In genomic region chr10:7279303-7279702, GRCh38 we compare ENCODE assay signal across 15 cellular contexts.
DNase-seq lines count a peak whose midpoint lies in the region; ATAC-seq lines count a peak whose summit lies in the region.
"Had no signal": no experiment of that assay in that cellular context is flagged by ENCODE, and none has a peak within 500 bp of the region (broad histone marks: within the 10 kb centered on the region; RNA-seq: fewer than 3 reads in every experiment).

No MANE protein-coding gene starts in this region.

- 0 out of 2 replicates have a peak, but pooled peaks cover 6% of the 10 kb centered on the region for H4K20me1 ChIP-seq in BLaER1

- no peaks in the 10 kb centered on the region for H3K27me3 ChIP-seq in BLaER1
- H3K27me3 ChIP-seq in naive thymus-derived CD4-positive, alpha-beta T cell (ENCODE audit: control insufficient read depth in 2 of 2, insufficient read depth in 2 of 2, low read length in 2 of 2): no peaks in the 10 kb centered on the region

- peaks cover 61% of the 10 kb centered on the region for H3K4me1 ChIP-seq in BLaER1
- H3K4me1 ChIP-seq in naive thymus-derived CD4-positive, alpha-beta T cell (ENCODE audit: control insufficient read depth in 2 of 2, insufficient read depth in 2 of 2, low read length in 2 of 2): peaks cover 0 to 8% of the 10 kb centered on the region in 2 donors

- POLR2A ChIA-PET in naive thymus-derived CD4-positive, alpha-beta T cell (lab: Charles Lee): no interaction called here

- H3K36me3 Mint-ChIP-seq in naive thymus-derived CD4-positive, alpha-beta T cell: peaks cover 4 to 56% (median 40%) of the 10 kb centered on the region in 5 donors

- CTCF ChIA-PET in naive thymus-derived CD4-positive, alpha-beta T cell (lab: Charles Lee): interaction anchor here (0.6 kb wide), 1 partner anchor 10 kb away, joined by 3 read pairs; no protein-coding TSS in a partner anchor

- no peaks in the 10 kb centered on the region for H3K9me3 Mint-ChIP-seq in naive thymus-derived CD4-positive, alpha-beta T cell
- H3K9me3 Mint-ChIP-seq: CD4-positive, alpha-beta memory T cell; IgD-negative memory B cell had no signal

- no peak overlapping the region for H3K4me3 Mint-ChIP-seq in naive thymus-derived CD4-positive, alpha-beta T cell
- H3K4me3 Mint-ChIP-seq: CD4-positive, alpha-beta memory T cell; IgD-negative memory B cell had no signal

- no peak overlapping the region for H3K4me3 ChIP-seq in BLaER1
- H3K4me3 ChIP-seq in naive thymus-derived CD4-positive, alpha-beta T cell (ENCODE audit: low read length): no peak overlapping the region
- H3K4me3 ChIP-seq: GM12878, GM23248 had no signal

- H3K4me2 ChIP-seq in BLaER1: peak overlapping the region; percentile 30; the same call in 1 of the 2 replicates

- H3K27me3 Mint-ChIP-seq in naive thymus-derived CD4-positive, alpha-beta T cell: no peaks in the 10 kb centered on the region
- H3K27me3 Mint-ChIP-seq: CD4-positive, alpha-beta memory T cell; IgD-negative memory B cell had no signal

- no peak overlapping the region for H3K9ac ChIP-seq in BLaER1
- H3K9ac ChIP-seq: GM23248 had no signal

- no peak overlapping the region for H3K27ac ChIP-seq in BLaER1
- H3K27ac ChIP-seq in naive thymus-derived CD4-positive, alpha-beta T cell (ENCODE audit: low read depth, low read length): no peak overlapping the region
- H3K27ac ChIP-seq: GM23248 had no signal

- ATAC-seq in naive thymus-derived CD4-positive, alpha-beta T cell: no peak
- ATAC-seq in HG03139 (IDR thresholded peaks at IDR 0.05; ENCODE audit: unreplicated experiment): no peak
- ATAC-seq: GM12878 had no signal

- H3K27ac Mint-ChIP-seq in naive thymus-derived CD4-positive, alpha-beta T cell: peak overlapping the region in 7 of 9 donors; percentile 9 to 84 (median 55)
- H3K27ac Mint-ChIP-seq: IgD-negative memory B cell had no signal

- peaks cover 36 to 79% (median 68%) of the 10 kb centered on the region in 7 donors for H3K4me1 Mint-ChIP-seq in naive thymus-derived CD4-positive, alpha-beta T cell
- H3K4me1 Mint-ChIP-seq: IgD-negative memory B cell had no signal

- DNase-seq in astrocyte of the hippocampus (ENCODE audit: low read depth, low spot score): peak; percentile 57
- DNase-seq in naive thymus-derived CD4-positive, alpha-beta T cell: no peak
- DNase-seq in renal cortical epithelial cell (ENCODE audit: low read depth): peak; percentile 34
- no peak for DNase-seq in ureter (ENCODE audit: low spot score)
- no peak for DNase-seq in SHP77 treated with DMSO at 0.1 percent for 48 hours (lab: John Stamatoyannopoulos, UW)
- DNase-seq: ACHN; C1 segment of cervical spinal cord; CD4-positive, alpha-beta memory T cell; DMS79; GM23248; H7 had no signal

- intact Hi-C loops in naive thymus-derived CD4-positive, alpha-beta T cell (cut with micrococcal nuclease): loop anchor here in 1 of 2 donors (10.0 kb wide), 1 partner anchor 1985 kb away; no protein-coding TSS in a partner anchor

- peaks cover 21% of the 10 kb centered on the region for H3K9me3 ChIP-seq in BLaER1
- H3K9me3 ChIP-seq in naive thymus-derived CD4-positive, alpha-beta T cell (ENCODE audit: control insufficient read depth in 2 of 3, low read length in 3 of 3): no peaks in the 10 kb centered on the region

- peaks cover 97% of the 10 kb centered on the region for H3K36me3 ChIP-seq in BLaER1
- peaks cover 0 to 18% (median 0%) of the 10 kb centered on the region in 3 experiments for H3K36me3 ChIP-seq in naive thymus-derived CD4-positive, alpha-beta T cell (ENCODE audit: control insufficient read depth in 2 of 3, insufficient read depth in 3 of 3, low read length in 3 of 3)

Comparison
In these comparisons a context has a peak if more than half of its experiments do, and no peak if none do; other contexts are left out.
1. DNase-seq: peak in astrocyte of the hippocampus (single experiment) and renal cortical epithelial cell (single experiment); none in naive thymus-derived CD4-positive, alpha-beta T cell (0 of 9), ureter (single experiment) and SHP77 treated with DMSO at 0.1 percent for 48 hours (single experiment).